8 cellular contexts compared by ENCODE assay signal in genomic region chr4:148445903-148446261, GRCh38. TPM values are rescaled to one million over a fixed set of nuclear protein-coding genes. Genes with fewer than 3 reads are reported as not detected.
DNase-seq lines count a peak whose midpoint lies in the region; ATAC-seq and TF ChIP-seq lines count a peak whose summit lies in the region.

No MANE protein-coding gene starts in this region.

- peak overlapping the region; percentile 79 for H3K4me2 ChIP-seq in parathyroid adenoma (ENCODE audit: low read length)

- DNase-seq in Calu3 (no peak), RWPE2 (ENCODE audit: low spot score) (no peak), SW480 (ENCODE audit: low spot score) (no peak), LoVo (ENCODE audit: low spot score) (no peak), GM10248 (ENCODE audit: extremely low spot score) (no peak)

- peaks cover 52% of the 10 kb centered on the region for H3K27me3 ChIP-seq in RWPE2 (ENCODE audit: insufficient read depth, poor library complexity, severe bottlenecking)
- H3K27me3 ChIP-seq in esophagus (ENCODE audit: control insufficient read depth in 1 of 2, insufficient read depth in 2 of 2, low read length in 2 of 2) = no peaks in the 10 kb centered on the region
- no peaks in the 10 kb centered on the region for H3K27me3 ChIP-seq in parathyroid adenoma (ENCODE audit: control insufficient read depth, insufficient read depth, low read length)

- H3K27ac ChIP-seq in RWPE2 (ENCODE audit: poor library complexity, severe bottlenecking) (no peak overlapping the region), esophagus (ENCODE audit: low read depth in 2 of 2, low read length in 1 of 2) (no peak overlapping the region), parathyroid adenoma (peak overlapping the region; percentile 56)

- POLR2A ChIA-PET in GM10248 (lab: Yijun Ruan, JAX) = no interaction called here

- H3K4me1 ChIP-seq in RWPE2 (ENCODE audit: insufficient read depth, poor library complexity, severe bottlenecking) = no peaks in the 10 kb centered on the region
- H3K4me1 ChIP-seq in esophagus (ENCODE audit: control insufficient read depth in 2 of 2, insufficient read depth in 2 of 2, low read length in 1 of 2) = peaks cover 0 to 2% of the 10 kb centered on the region in 2 donors
- no peaks in the 10 kb centered on the region for H3K4me1 ChIP-seq in parathyroid adenoma

- H3K9me3 Mint-ChIP-seq in Calu3 (ENCODE audit: low read depth, unreplicated experiment) = no peaks in the 10 kb centered on the region

- peaks cover 51% of the 10 kb centered on the region for H3K36me3 Mint-ChIP-seq in Calu3 (ENCODE audit: insufficient read depth, unreplicated experiment)

- intact Hi-C loops in Calu3 (cut with micrococcal nuclease; ENCODE audit: unreplicated experiment) = loop anchor here (10.0 kb wide), 1 partner anchor 819 kb away; no protein-coding TSS in a partner anchor

- H3K36me3 ChIP-seq in RWPE2 (ENCODE audit: low read depth) (no peaks in the 10 kb centered on the region), esophagus (ENCODE audit: control insufficient read depth in 2 of 2, insufficient read depth in 2 of 2, low read length in 1 of 2) (no peaks in the 10 kb centered on the region), parathyroid adenoma (ENCODE audit: control insufficient read depth, insufficient read depth, low read length) (no peaks in the 10 kb centered on the region)

- H2AFZ ChIP-seq in parathyroid adenoma = peak overlapping the region; percentile 73

- H3K79me2 ChIP-seq in parathyroid adenoma = peaks cover 6% of the 10 kb centered on the region

- no TSS peak for BruUV-seq in Calu3 (replicated peaks; lab: Mats Ljungman, UMichigan)

- peak overlapping the region; percentile 96 for H3K4me3 Mint-ChIP-seq in Calu3 (ENCODE audit: low read depth, unreplicated experiment)

- H3K9ac ChIP-seq in parathyroid adenoma = no peak overlapping the region

- CTCF ChIA-PET in Calu3 (lab: Charles Lee) (interaction anchor here (0.7 kb wide), 1 partner anchor 476 kb away, joined by 3 read pairs; no protein-coding TSS in a partner anchor), GM10248 (lab: Yijun Ruan, JAX) (no interaction called here)

- no peak for TF ChIP-seq CTCF in Calu3 (IDR thresholded peaks at IDR 0.05; ENCODE audit: unreplicated experiment)
- no peak for TF ChIP-seq CTCF in RWPE2 (IDR thresholded peaks at IDR 0.05; ENCODE audit: poor library complexity, severe bottlenecking)
- TF ChIP-seq CTCF in parathyroid adenoma (IDR thresholded peaks at IDR 0.05) = no peak
- no peak for TF ChIP-seq CTCF in GM10248 (IDR thresholded peaks at IDR 0.05; ENCODE audit: control extremely low read depth, extremely low read depth, low read depth, missing control alignments)

- H3K4me3 ChIP-seq in RWPE2 (ENCODE audit: severe bottlenecking) = peak overlapping the region; percentile 48
- peak overlapping the region; percentile 62 to 72 for H3K4me3 ChIP-seq in esophagus (ENCODE audit: low read depth in 1 of 2, low read length in 2 of 2)
- H3K4me3 ChIP-seq in parathyroid adenoma (ENCODE audit: low read depth, low read length) = peak overlapping the region; percentile 36

- peak overlapping the region; percentile 71 for H3K27ac Mint-ChIP-seq in Calu3 (ENCODE audit: unreplicated experiment)

- H3K9me3 ChIP-seq in RWPE2 (ENCODE audit: severe bottlenecking) (no peaks in the 10 kb centered on the region), esophagus (ENCODE audit: control insufficient read depth in 2 of 2, insufficient read depth in 1 of 2, low read depth in 1 of 2, low read length in 1 of 2) (no peaks in the 10 kb centered on the region), parathyroid adenoma (ENCODE audit: control insufficient read depth, low read length) (no peaks in the 10 kb centered on the region)

- peaks cover 6% of the 10 kb centered on the region for H3K4me1 Mint-ChIP-seq in Calu3 (ENCODE audit: low read depth, unreplicated experiment)

- WGBS in esophagus, 2 donors = 2 to 4% methylated on average over 7 of the region's 7 CpGs

- no peak for ATAC-seq in RWPE2 (ENCODE audit: low read depth)
- ATAC-seq in HG03139 (IDR thresholded peaks at IDR 0.05; ENCODE audit: unreplicated experiment) = no peak

- no peaks in the 10 kb centered on the region for H3K27me3 Mint-ChIP-seq in Calu3 (ENCODE audit: unreplicated experiment)

RNA-seq across cellular contexts. Expression of gene NR3C2, which starts 3.7 kb away (rescaled TPM):
- 14.2 and 14.5 TPM in 2 replicates for total RNA-seq in Calu3 (2022)
- under 1 TPM; 0.57 to 0.67 TPM for polyA plus RNA-seq in esophagus
